Comparison of ENCODE assay signal across 28 cellular contexts in the genomic region with DNA sequence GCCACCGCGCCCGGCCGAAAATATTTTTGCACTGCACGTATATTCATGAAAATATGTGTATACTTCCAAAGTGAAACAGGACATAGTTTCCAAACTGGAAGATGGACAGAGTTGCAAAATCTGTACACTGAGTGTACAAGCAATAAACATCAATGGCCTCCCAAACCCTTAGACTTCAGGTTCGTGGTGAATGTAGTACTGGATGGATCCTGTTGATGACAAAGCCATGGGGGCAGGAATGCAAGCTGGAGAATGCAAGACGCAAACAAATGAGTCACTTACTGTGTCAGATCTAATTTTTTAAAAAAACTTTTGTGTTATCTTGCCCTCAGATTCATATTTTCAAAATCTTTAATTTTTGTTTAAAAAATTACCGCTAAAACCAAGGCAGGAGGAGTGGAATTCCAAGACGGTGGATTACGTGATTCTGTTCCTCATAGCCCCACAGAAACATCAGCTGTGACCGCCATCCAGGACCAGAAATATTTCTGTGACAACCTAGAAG. TPM values are rescaled to one million over a fixed set of nuclear protein-coding genes. Genes with fewer than 3 reads are reported as not detected.
"Had no signal": no experiment of that assay in that cellular context is flagged by ENCODE, and none has a peak within 500 bp of the region (broad histone marks: within the 10 kb centered on the region; RNA-seq: fewer than 3 reads in every experiment).

No MANE protein-coding gene starts in this region.

- H3K36me3 ChIP-seq: breast epithelium, esophagus squamous epithelium, heart right ventricle, left lung, lower lobe of right lung, spleen, transverse colon, uterus had no signal

- DNase-seq: activated B cell treated with CpG ODN at 0.5 μM for 24 hours; activated CD4-positive, alpha-beta T cell treated with anti-CD3 and anti-CD28 coated beads for 36 hours; activated CD8-positive, alpha-beta memory T cell treated with anti-CD3 and anti-CD28 coated beads, Interleukin-2, amount 10 ng/mL, durations not matched to agents 7 days and 5 days; activated CD8-positive, alpha-beta T cell treated with anti-CD3 and anti-CD28 coated beads, Interleukin-2, amount 10 ng/mL, durations not matched to agents 7 days and 5 days; activated naive CD8-positive, alpha-beta T cell treated with anti-CD3 and anti-CD28 coated beads, Interleukin-2, amount 50 U/mL, for 24 hours; activated T-cell treated with anti-CD3 and anti-CD28 coated beads, Interleukin-2, amount 50 U/mL, for 48 hours; central memory CD4-positive, alpha-beta T cell; endodermal cell; esophagus squamous epithelium; foreskin melanocyte; heart right ventricle; kidney glomerular epithelial cell; left lung; lower lobe of right lung; mesenchymal stem cell; naive thymus-derived CD8-positive, alpha-beta T cell; nucleus accumbens; right cardiac atrium; spleen; stimulated activated naive CD4-positive, alpha-beta T cell treated with Interleukin-2 at 50 U/mL for 16 hours; transverse colon; uterus had no signal

- H3K4me3 ChIP-seq: breast epithelium, esophagus squamous epithelium, heart right ventricle, left lung, lower lobe of right lung, spleen, transverse colon, uterus had no signal

- H3K27ac ChIP-seq: breast epithelium, esophagus squamous epithelium, heart right ventricle, left lung, lower lobe of right lung, parathyroid adenoma, spleen, testis, transverse colon, uterus had no signal

- H3K27me3 ChIP-seq: esophagus squamous epithelium, testis, transverse colon had no signal

- H3K9me3 ChIP-seq: breast epithelium, esophagus squamous epithelium, heart right ventricle, left lung, lower lobe of right lung, spleen, testis, transverse colon, uterus had no signal

- H3K4me1 ChIP-seq: breast epithelium, esophagus squamous epithelium, heart right ventricle, left lung, lower lobe of right lung, parathyroid adenoma, spleen, testis, transverse colon, uterus had no signal

RNA-seq across cellular contexts. Expression of a gene that starts 12.7 kb away (rescaled TPM):
- total RNA-seq: activated B cell treated with CpG ODN at 0.5 μM for 24 hours; activated CD4-positive, alpha-beta T cell treated with anti-CD3 and anti-CD28 coated beads for 36 hours; activated CD8-positive, alpha-beta T cell treated with anti-CD3 and anti-CD28 coated beads, Interleukin-2, amount 10 ng/mL, durations not matched to agents 7 days and 5 days; activated T-helper 2 cell treated with anti-CD3 and anti-CD28 coated beads, Interferon-gamma antibody, Interleukin-2, Interleukin-4, amounts not matched to agents 10 μg/mL and 5 μg/mL and 100 μg/mL, durations not matched to agents 14 hours and 24 hours and 36 hours; endodermal cell; glomerular endothelial cell; neural crest cell had no signal

RNA-seq across cellular contexts. Expression of a gene that starts 32.5 kb away (rescaled TPM):
- total RNA-seq: activated CD4-positive, alpha-beta T cell treated with anti-CD3 and anti-CD28 coated beads for 36 hours; activated CD8-positive, alpha-beta memory T cell treated with anti-CD3 and anti-CD28 coated beads, Interleukin-2, amount 10 ng/mL, durations not matched to agents 7 days and 5 days; activated CD8-positive, alpha-beta T cell treated with anti-CD3 and anti-CD28 coated beads, Interleukin-2, amount 10 ng/mL, durations not matched to agents 7 days and 5 days; activated T-helper 2 cell treated with anti-CD3 and anti-CD28 coated beads, Interferon-gamma antibody, Interleukin-2, Interleukin-4, amounts not matched to agents 10 μg/mL and 5 μg/mL and 100 μg/mL, durations not matched to agents 14 hours and 24 hours and 36 hours; endodermal cell; glomerular endothelial cell; naive thymus-derived CD8-positive, alpha-beta T cell; neural crest cell had no signal

RNA-seq across cellular contexts. Expression of a gene that starts 58.3 kb away (rescaled TPM):
- total RNA-seq: activated B cell treated with CpG ODN at 0.5 μM for 24 hours; breast epithelium; endodermal cell; esophagus squamous epithelium; glomerular endothelial cell; naive thymus-derived CD8-positive, alpha-beta T cell; neural crest cell; right cardiac atrium; testis; uterus had no signal
